In genomic region chr13:87941244-87941643, GRCh38 we compare ENCODE assay signal across 16 cellular contexts.
"Had no signal": no experiment of that assay in that cellular context is flagged by ENCODE, and none has a peak within 500 bp of the region (broad histone marks: within the 10 kb centered on the region; RNA-seq: fewer than 3 reads in every experiment).

No MANE protein-coding gene starts in this region.

- H3K4me1 Mint-ChIP-seq: endodermal cell; naive thymus-derived CD4-positive, alpha-beta T cell had no signal

- H3K27ac Mint-ChIP-seq: endodermal cell; naive thymus-derived CD4-positive, alpha-beta T cell had no signal

- FAIRE-seq: endothelial cell of umbilical vein, frontal cortex had no signal

- H3K4me1 ChIP-seq: heart left ventricle, right atrium auricular region, sigmoid colon had no signal

- H3K4me3 ChIP-seq: coronary artery, heart left ventricle, right atrium auricular region, sigmoid colon, skin epidermis had no signal

- H3K36me3 Mint-ChIP-seq: naive thymus-derived CD4-positive, alpha-beta T cell had no signal

- H3K4me3 Mint-ChIP-seq: endodermal cell; naive thymus-derived CD4-positive, alpha-beta T cell had no signal

- H3K27me3 Mint-ChIP-seq: naive thymus-derived CD4-positive, alpha-beta T cell had no signal

- ATAC-seq: heart left ventricle; left cardiac atrium; naive thymus-derived CD4-positive, alpha-beta T cell had no signal

- H3K36me3 ChIP-seq: heart left ventricle, neutrophil, right atrium auricular region, sigmoid colon had no signal

- H3K27me3 ChIP-seq: heart left ventricle, neutrophil, right atrium auricular region, sigmoid colon had no signal

- DNase-seq: effector CD4-positive, alpha-beta T cell; endodermal cell; heart left ventricle; hippocampal formation; left cardiac atrium; mesendoderm; naive thymus-derived CD4-positive, alpha-beta T cell; sigmoid colon; stimulated activated naive CD4-positive, alpha-beta T cell treated with Interleukin-2 at 50 U/mL for 16 hours; trophoblast cell had no signal

- H3K27ac ChIP-seq: coronary artery, heart left ventricle, neutrophil, right atrium auricular region, sigmoid colon, skin epidermis had no signal

- H3K9me3 ChIP-seq: heart left ventricle, neutrophil, right atrium auricular region, sigmoid colon had no signal
